ENCODE assay signal across 9 cellular contexts in genomic region chr13:24683833-24684599, GRCh38. TPM values are rescaled to one million over a fixed set of nuclear protein-coding genes. Genes with fewer than 3 reads are reported as not detected.
DNase-seq lines count a peak whose midpoint lies in the region; ATAC-seq, FAIRE-seq and TF ChIP-seq lines count a peak whose summit lies in the region.
"Had no signal": no experiment of that assay in that cellular context is flagged by ENCODE, and none has a peak within 500 bp of the region (broad histone marks: within the 10 kb centered on the region; RNA-seq: fewer than 3 reads in every experiment).

No MANE protein-coding gene starts in this region.

- peak overlapping the region; percentile 64 for H2AFZ ChIP-seq in Loucy (ENCODE audit: low read length)

- peaks cover 22 to 44% (median 34%) of the 10 kb centered on the region in 4 donors for H3K4me1 Mint-ChIP-seq in CD4-positive, alpha-beta memory T cell
- no peaks in the 10 kb centered on the region for H3K4me1 Mint-ChIP-seq in MCF 10A (ENCODE audit: insufficient read depth, unreplicated experiment)

- intact Hi-C loops in CD4-positive, alpha-beta memory T cell (cut with micrococcal nuclease) = loop anchor here (1.0 to 5.0 kb wide), 3 partner anchors 25 to 283 kb away; no protein-coding TSS in a partner anchor
- intact Hi-C loops in MCF 10A (cut with micrococcal nuclease) = no loop called here
- intact Hi-C loops in kidney (cut with DNase I) = no loop called here

- no peaks in the 10 kb centered on the region for H3K36me3 Mint-ChIP-seq in CD4-positive, alpha-beta memory T cell
- no peaks in the 10 kb centered on the region for H3K36me3 Mint-ChIP-seq in MCF 10A (ENCODE audit: insufficient read depth, unreplicated experiment)

- peak; percentile 45 to 56 (median 54) for DNase-seq in CD4-positive, alpha-beta memory T cell
- DNase-seq in MCF 10A (ENCODE audit: unreplicated experiment) = peak; percentile 62
- no peak for DNase-seq in kidney
- peak; percentile 35 to 60 for DNase-seq in stimulated activated CD4-positive, alpha-beta T cell treated with anti-CD3 and anti-CD28 coated beads, Interleukin-4, amount 100 ng/mL, for 4 hours

- no peaks in the 10 kb centered on the region for H3K9me2 ChIP-seq in Loucy (replicated peaks; ENCODE audit: low read depth, low read length)

- H3K27ac Mint-ChIP-seq in CD4-positive, alpha-beta memory T cell = peak overlapping the region in 6 of 7 donors; percentile 2 to 54 (median 40)
- H3K27ac Mint-ChIP-seq in MCF 10A (ENCODE audit: low read depth, unreplicated experiment) = no peak overlapping the region

- no peak overlapping the region for H3K27ac ChIP-seq in CD4-positive, alpha-beta memory T cell (ENCODE audit: low read depth, low read length)
- H3K27ac ChIP-seq in VCaP (no peak overlapping the region), kidney (ENCODE audit: low read depth in 2 of 2, low read length in 2 of 2) (no peak overlapping the region)

- peak overlapping the region in 6 of 8 donors; percentile 40 to 71 (median 62) for H3K4me3 Mint-ChIP-seq in CD4-positive, alpha-beta memory T cell
- H3K4me3 Mint-ChIP-seq in MCF 10A (ENCODE audit: unreplicated experiment) = no peak overlapping the region

- POLR2A ChIA-PET in CD4-positive, alpha-beta memory T cell (lab: Charles Lee; ENCODE audit: partially characterized antibody) = interaction anchor here (0.8 to 1.3 kb wide), 2 partner anchors 10 to 44 kb away, joined by 3 read pairs; no protein-coding TSS in a partner anchor
- POLR2A ChIA-PET in MCF 10A (lab: Yijun Ruan, JAX) = no interaction called here

- no peaks in the 10 kb centered on the region for H3K79me2 ChIP-seq in Loucy (ENCODE audit: insufficient read depth, low read length)

- H3K4me2 ChIP-seq in Loucy (ENCODE audit: low read depth, low read length, poor library complexity, severe bottlenecking) = peak overlapping the region; percentile 89

- peaks cover 5% of the 10 kb centered on the region; the same call in 1 of the 2 replicates for H3F3A ChIP-seq in Loucy (ENCODE audit: low read depth)

- no peaks in the 10 kb centered on the region for H3K36me3 ChIP-seq in CD4-positive, alpha-beta memory T cell (ENCODE audit: insufficient read depth, low read length)
- H3K36me3 ChIP-seq in Loucy (ENCODE audit: insufficient read depth, low read length) (no peaks in the 10 kb centered on the region), kidney (ENCODE audit: control insufficient read depth in 1 of 2, insufficient read depth in 2 of 2, low read length in 2 of 2) (no peaks in the 10 kb centered on the region)

- peaks cover 31% of the 10 kb centered on the region for H3K4me1 ChIP-seq in CD4-positive, alpha-beta memory T cell (ENCODE audit: insufficient read depth, low read length)
- peaks cover 24% of the 10 kb centered on the region for H3K4me1 ChIP-seq in Loucy (ENCODE audit: insufficient read depth, low read length, poor library complexity, severe bottlenecking)
- H3K4me1 ChIP-seq in kidney (ENCODE audit: control insufficient read depth in 1 of 2, insufficient read depth in 1 of 2, low read depth in 1 of 2, low read length in 2 of 2) = peaks cover 0 to 6% of the 10 kb centered on the region in 2 donors

- no peaks in the 10 kb centered on the region for H4K20me1 ChIP-seq in Loucy (ENCODE audit: insufficient read depth, low read length, poor library complexity, severe bottlenecking)

- H3K4me3 ChIP-seq in CD4-positive, alpha-beta memory T cell (ENCODE audit: low read length in 2 of 2) = peak overlapping the region in 1 of 2 donors; percentile 11
- H3K4me3 ChIP-seq in Loucy (ENCODE audit: low read length, poor library complexity, severe bottlenecking) (peak overlapping the region; percentile 68), kidney (ENCODE audit: low read length in 2 of 2) (no peak overlapping the region)

- H3K27me3 ChIP-seq in CD4-positive, alpha-beta memory T cell (ENCODE audit: insufficient read depth, low read length) = peaks cover 13% of the 10 kb centered on the region
- no peaks in the 10 kb centered on the region for H3K27me3 ChIP-seq in Loucy (ENCODE audit: insufficient read depth, low read length, poor library complexity, severe bottlenecking)

- CTCF ChIA-PET in CD4-positive, alpha-beta memory T cell (lab: Charles Lee; ENCODE audit: partially characterized antibody) = interaction anchor here (1.1 to 3.0 kb wide), 17 partner anchors 10 to 220 kb away, joined by 3 to 33 read pairs (median 7); no protein-coding TSS in a partner anchor
- CTCF ChIA-PET in MCF 10A (lab: Yijun Ruan, JAX) = interaction anchor here (0.6 to 2.8 kb wide), 15 partner anchors 9 to 322 kb away, joined by 3 to 19 read pairs (median 4); no protein-coding TSS in a partner anchor

- no peaks in the 10 kb centered on the region for H3K9me3 ChIP-seq in CD4-positive, alpha-beta memory T cell (ENCODE audit: control insufficient read depth in 1 of 2, low read length in 2 of 2)
- H3K9me3 ChIP-seq in Loucy (ENCODE audit: insufficient read depth, low read depth, low read length) (no peaks in the 10 kb centered on the region), kidney (ENCODE audit: control insufficient read depth in 1 of 2, low read length in 2 of 2) (no peaks in the 10 kb centered on the region)

- H3K9ac ChIP-seq in Loucy (ENCODE audit: low read depth, low read length, poor library complexity, severe bottlenecking) (peak overlapping the region; percentile 70), kidney (ENCODE audit: low read length in 2 of 2) (no peak overlapping the region)

- FAIRE-seq in kidney (lab: Jason Lieb, UNC) = no peak
- FAIRE-seq: TTC549 had no signal

- peaks cover 0 to 1% (median 0%) of the 10 kb centered on the region in 8 donors for H3K9me3 Mint-ChIP-seq in CD4-positive, alpha-beta memory T cell
- H3K9me3 Mint-ChIP-seq in MCF 10A (ENCODE audit: unreplicated experiment) = no peaks in the 10 kb centered on the region

- H3K27me3 Mint-ChIP-seq in CD4-positive, alpha-beta memory T cell = peaks cover 19% of the 10 kb centered on the region in 2 donors
- peaks cover 11% of the 10 kb centered on the region for H3K27me3 Mint-ChIP-seq in MCF 10A (ENCODE audit: insufficient read depth, unreplicated experiment)

- ATAC-seq in GM19452 (IDR thresholded peaks at IDR 0.05; ENCODE audit: unreplicated experiment) = peak; percentile 55
- no peak for ATAC-seq in HG03565 (IDR thresholded peaks at IDR 0.05; ENCODE audit: unreplicated experiment)

- TF ChIP-seq CTCF in Loucy (conservative IDR thresholded peaks at IDR 0.05; ENCODE audit: low read length) = peak; percentile 93
- TF ChIP-seq CTCF in VCaP (conservative IDR thresholded peaks at IDR 0.05) = peak; percentile 90
- peak; percentile 93 for TF ChIP-seq CTCF in MCF 10A (IDR thresholded peaks at IDR 0.05; ENCODE audit: unreplicated experiment)
- TF ChIP-seq CTCF in kidney (IDR thresholded peaks at IDR 0.05; ENCODE audit: borderline replicate concordance, extremely low read depth, insufficient read depth) = peak; percentile 54

- no TSS peak for BruUV-seq in MCF 10A (replicated peaks; lab: Mats Ljungman, UMichigan)

RNA-seq across cellular contexts. Expression of gene ATP12A, which starts 3.8 kb away (rescaled TPM):
- not detected for total RNA-seq in CD4-positive, alpha-beta memory T cell
- polyA plus RNA-seq in CD4-positive, alpha-beta memory T cell = not detected
- not detected in 2 replicates for total RNA-seq in MCF 10A (2022)
- 0.22 TPM for total RNA-seq in kidney
- 6.5 TPM for polyA plus RNA-seq in kidney (ENCODE audit: insufficient read depth, low read depth, low replicate concordance)
